34 cellular contexts compared by ENCODE assay signal in the genomic region with DNA sequence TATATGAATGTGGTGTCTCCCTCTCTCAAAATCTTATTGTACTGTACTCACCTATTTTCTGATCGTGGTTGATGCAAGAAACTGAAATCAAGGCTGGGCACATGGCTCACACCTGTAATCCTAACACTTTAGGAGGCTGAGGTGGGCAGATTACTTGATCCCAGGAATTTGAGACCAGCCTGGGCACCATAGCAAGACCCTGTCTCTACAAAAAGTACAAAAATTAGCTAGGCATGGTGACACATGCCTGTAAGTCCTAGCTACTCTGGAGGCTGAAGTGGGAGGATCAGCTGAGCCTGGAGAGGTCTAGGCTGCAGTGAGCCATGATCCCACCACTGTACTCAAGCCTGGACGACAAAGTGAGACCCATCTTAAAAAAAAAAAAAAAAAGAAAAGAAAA. TPM values are rescaled to one million over a fixed set of nuclear protein-coding genes. Genes with fewer than 3 reads are reported as not detected.
"Had no signal": no experiment of that assay in that cellular context is flagged by ENCODE, and none has a peak within 500 bp of the region (broad histone marks: within the 10 kb centered on the region; RNA-seq: fewer than 3 reads in every experiment).

No MANE protein-coding gene starts in this region.

- H3K36me3 Mint-ChIP-seq: activated CD4-positive, alpha-beta memory T cell treated with anti-CD3 and anti-CD28 coated beads for 36 hours; activated CD8-positive, alpha-beta memory T cell treated with anti-CD3 and anti-CD28 coated beads, Interleukin-2, amount 10 ng/mL, durations not matched to agents 7 days and 5 days; activated naive CD4-positive, alpha-beta T cell treated with anti-CD3 and anti-CD28 coated beads, Interleukin-2, amount 50 U/mL, for 24 hours; activated naive CD8-positive, alpha-beta T cell treated with anti-CD3 and anti-CD28 coated beads for 36 hours had no signal

- H3K27me3 ChIP-seq: adrenal gland, body of pancreas, gastrocnemius medialis had no signal

- H3K4me3 ChIP-seq: adrenal gland, body of pancreas, dorsolateral prefrontal cortex, esophagus muscularis mucosa, gastrocnemius medialis had no signal

- H3K27ac Mint-ChIP-seq: activated CD4-positive, alpha-beta memory T cell treated with anti-CD3 and anti-CD28 coated beads for 36 hours; activated CD4-positive, alpha-beta T cell treated with anti-CD3 and anti-CD28 coated beads for 36 hours; activated CD4-positive, alpha-beta T cell treated with anti-CD3 and anti-CD28 coated beads, Interleukin-2, amount 10 ng/mL, durations not matched to agents 24 days and 14 days; activated CD8-positive, alpha-beta memory T cell treated with anti-CD3 and anti-CD28 coated beads, Interleukin-2, amount 10 ng/mL, durations not matched to agents 7 days and 5 days; activated CD8-positive, alpha-beta T cell treated with anti-CD3 and anti-CD28 coated beads, Interleukin-2, amount 10 ng/mL, durations not matched to agents 7 days and 5 days; activated naive CD4-positive, alpha-beta T cell treated with anti-CD3 and anti-CD28 coated beads for 36 hours; activated naive CD4-positive, alpha-beta T cell treated with anti-CD3 and anti-CD28 coated beads, Interleukin-2, amount 50 U/mL, for 24 hours; activated naive CD8-positive, alpha-beta T cell treated with anti-CD3 and anti-CD28 coated beads for 36 hours; activated naive CD8-positive, alpha-beta T cell treated with anti-CD3 and anti-CD28 coated beads, Interleukin-2, amount 50 U/mL, for 24 hours; activated T-helper 1 cell treated with anti-CD3 and anti-CD28 coated beads, Interleukin-12 subunit alpha, Interleukin-12 subunit beta, Interleukin-2, Interleukin-4 antibody, amounts not matched to agents 30 ng/mL and 10 ng/mL and 1 ng/mL, durations not matched to agents 14 hours and 24 hours and 36 hours; activated T-helper 2 cell treated with anti-CD3 and anti-CD28 coated beads, Interferon-gamma antibody, Interleukin-2, Interleukin-4, amounts not matched to agents 10 μg/mL and 5 μg/mL and 100 μg/mL, durations not matched to agents 14 hours and 24 hours and 36 hours; dendritic cell treated with granulocyte-macrophage colony-stimulating factor and Interleukin-4, amounts not matched to agents 40 ng/mL and 50 ng/mL, for 4 days; endodermal cell; T-helper 17 cell; T-helper 2 cell treated with Interferon-gamma antibody and Interleukin-4, amounts not matched to agents 5 μg/mL and 100 μg/mL, for 36 hours had no signal

- H3K27me3 Mint-ChIP-seq: activated CD4-positive, alpha-beta memory T cell treated with anti-CD3 and anti-CD28 coated beads for 36 hours; activated CD4-positive, alpha-beta T cell treated with anti-CD3 and anti-CD28 coated beads for 36 hours; activated naive CD4-positive, alpha-beta T cell treated with anti-CD3 and anti-CD28 coated beads, Interleukin-2, amount 50 U/mL, for 24 hours; activated naive CD8-positive, alpha-beta T cell treated with anti-CD3 and anti-CD28 coated beads for 36 hours; activated naive CD8-positive, alpha-beta T cell treated with anti-CD3 and anti-CD28 coated beads, Interleukin-2, amount 50 U/mL, for 24 hours had no signal

- H3K4me3 Mint-ChIP-seq: activated CD4-positive, alpha-beta memory T cell treated with anti-CD3 and anti-CD28 coated beads for 36 hours; activated CD4-positive, alpha-beta T cell treated with anti-CD3 and anti-CD28 coated beads for 36 hours; activated CD4-positive, alpha-beta T cell treated with anti-CD3 and anti-CD28 coated beads, Interleukin-2, amount 10 ng/mL, durations not matched to agents 24 days and 14 days; activated CD8-positive, alpha-beta memory T cell treated with anti-CD3 and anti-CD28 coated beads, Interleukin-2, amount 10 ng/mL, durations not matched to agents 7 days and 5 days; activated CD8-positive, alpha-beta T cell treated with anti-CD3 and anti-CD28 coated beads, Interleukin-2, amount 10 ng/mL, durations not matched to agents 7 days and 5 days; activated naive CD4-positive, alpha-beta T cell treated with anti-CD3 and anti-CD28 coated beads for 36 hours; activated naive CD4-positive, alpha-beta T cell treated with anti-CD3 and anti-CD28 coated beads, Interleukin-2, amount 50 U/mL, for 24 hours; activated naive CD8-positive, alpha-beta T cell treated with anti-CD3 and anti-CD28 coated beads for 36 hours; activated naive CD8-positive, alpha-beta T cell treated with anti-CD3 and anti-CD28 coated beads, Interleukin-2, amount 50 U/mL, for 24 hours; activated T-helper 1 cell treated with anti-CD3 and anti-CD28 coated beads, Interleukin-12 subunit alpha, Interleukin-12 subunit beta, Interleukin-2, Interleukin-4 antibody, amounts not matched to agents 30 ng/mL and 10 ng/mL and 1 ng/mL, durations not matched to agents 14 hours and 24 hours and 36 hours; dendritic cell treated with granulocyte-macrophage colony-stimulating factor and Interleukin-4, amounts not matched to agents 40 ng/mL and 50 ng/mL, for 4 days; endodermal cell; T-helper 17 cell; T-helper 2 cell treated with Interferon-gamma antibody and Interleukin-4, amounts not matched to agents 5 μg/mL and 100 μg/mL, for 36 hours had no signal

- H3K36me3 ChIP-seq: adrenal gland, gastrocnemius medialis, WERI-Rb-1 had no signal

- H3K9me3 ChIP-seq: adrenal gland, body of pancreas, esophagus muscularis mucosa, gastrocnemius medialis had no signal

- DNase-seq: activated CD4-positive, alpha-beta memory T cell treated with anti-CD3 and anti-CD28 coated beads for 36 hours; activated CD4-positive, alpha-beta T cell treated with anti-CD3 and anti-CD28 coated beads for 36 hours; activated CD4-positive, alpha-beta T cell treated with anti-CD3 and anti-CD28 coated beads, Interleukin-2, amount 10 ng/mL, durations not matched to agents 24 days and 14 days; activated CD4-positive, CD25-positive, alpha-beta regulatory T cell; activated CD4-positive, CD25-positive, alpha-beta regulatory T cell treated with anti-CD3 and anti-CD28 coated beads, Interleukin-2, amount 50 U/mL, for 72 hours; activated CD8-positive, alpha-beta memory T cell treated with anti-CD3 and anti-CD28 coated beads, Interleukin-2, amount 50 U/mL, for 4 hours; activated CD8-positive, alpha-beta T cell treated with anti-CD3 and anti-CD28 coated beads, Interleukin-2, amount 10 ng/mL, durations not matched to agents 7 days and 5 days; activated naive CD4-positive, alpha-beta T cell treated with anti-CD3 and anti-CD28 coated beads for 36 hours; activated naive CD8-positive, alpha-beta T cell treated with anti-CD3 and anti-CD28 coated beads for 36 hours; activated naive CD8-positive, alpha-beta T cell treated with anti-CD3 and anti-CD28 coated beads, Interleukin-2, amount 50 U/mL, for 24 hours; activated T-cell treated with anti-CD3 and anti-CD28 coated beads, Interleukin-2, amount 50 U/mL, for 1 hour; amygdala; aorta; body of pancreas; caudate nucleus; effector memory CD4-positive, alpha-beta T cell; endodermal cell; foreskin keratinocyte; gastrocnemius medialis; glutamatergic neuron; T-helper 1 cell; T-helper 17 cell; T1000; WERI-Rb-1 had no signal

- ATAC-seq: activated CD4-positive, alpha-beta T cell treated with anti-CD3 and anti-CD28 coated beads for 36 hours; activated CD8-positive, alpha-beta memory T cell treated with anti-CD3 and anti-CD28 coated beads, Interleukin-2, amount 10 ng/mL, durations not matched to agents 7 days and 5 days; activated CD8-positive, alpha-beta T cell treated with anti-CD3 and anti-CD28 coated beads, Interleukin-2, amount 10 ng/mL, durations not matched to agents 7 days and 5 days; activated naive CD8-positive, alpha-beta T cell treated with anti-CD3 and anti-CD28 coated beads, Interleukin-2, amount 50 U/mL, for 24 hours; body of pancreas; foreskin keratinocyte; gastrocnemius medialis; T-helper 17 cell had no signal

- H3K4me1 Mint-ChIP-seq: activated CD4-positive, alpha-beta T cell treated with anti-CD3 and anti-CD28 coated beads for 36 hours; activated naive CD4-positive, alpha-beta T cell treated with anti-CD3 and anti-CD28 coated beads, Interleukin-2, amount 50 U/mL, for 24 hours had no signal

- H3K27ac ChIP-seq: adrenal gland, body of pancreas, dorsolateral prefrontal cortex, esophagus muscularis mucosa, foreskin keratinocyte, gastrocnemius medialis, WERI-Rb-1 had no signal

- H3K9me3 Mint-ChIP-seq: activated CD4-positive, alpha-beta memory T cell treated with anti-CD3 and anti-CD28 coated beads for 36 hours; activated CD4-positive, alpha-beta T cell treated with anti-CD3 and anti-CD28 coated beads, Interleukin-2, amount 10 ng/mL, durations not matched to agents 24 days and 14 days; activated naive CD4-positive, alpha-beta T cell treated with anti-CD3 and anti-CD28 coated beads for 36 hours; activated naive CD4-positive, alpha-beta T cell treated with anti-CD3 and anti-CD28 coated beads, Interleukin-2, amount 50 U/mL, for 24 hours; activated naive CD8-positive, alpha-beta T cell treated with anti-CD3 and anti-CD28 coated beads for 36 hours; activated naive CD8-positive, alpha-beta T cell treated with anti-CD3 and anti-CD28 coated beads, Interleukin-2, amount 50 U/mL, for 24 hours; activated T-helper 1 cell treated with anti-CD3 and anti-CD28 coated beads, Interleukin-12 subunit alpha, Interleukin-12 subunit beta, Interleukin-2, Interleukin-4 antibody, amounts not matched to agents 30 ng/mL and 10 ng/mL and 1 ng/mL, durations not matched to agents 14 hours and 24 hours and 36 hours; activated T-helper 2 cell treated with anti-CD3 and anti-CD28 coated beads, Interferon-gamma antibody, Interleukin-2, Interleukin-4, amounts not matched to agents 10 μg/mL and 5 μg/mL and 100 μg/mL, durations not matched to agents 14 hours and 24 hours and 36 hours; dendritic cell treated with granulocyte-macrophage colony-stimulating factor and Interleukin-4, amounts not matched to agents 40 ng/mL and 50 ng/mL, for 4 days; endodermal cell; T-helper 2 cell treated with Interferon-gamma antibody and Interleukin-4, amounts not matched to agents 5 μg/mL and 100 μg/mL, for 36 hours had no signal

RNA-seq across cellular contexts. Expression of a gene that starts 16.0 kb away (rescaled TPM):
- total RNA-seq: activated CD4-positive, alpha-beta memory T cell treated with anti-CD3 and anti-CD28 coated beads for 36 hours; activated CD4-positive, alpha-beta T cell treated with anti-CD3 and anti-CD28 coated beads for 36 hours; activated CD4-positive, alpha-beta T cell treated with anti-CD3 and anti-CD28 coated beads, Interleukin-2, amount 10 ng/mL, durations not matched to agents 24 days and 14 days; activated CD8-positive, alpha-beta memory T cell treated with anti-CD3 and anti-CD28 coated beads for 36 hours; activated CD8-positive, alpha-beta memory T cell treated with anti-CD3 and anti-CD28 coated beads, Interleukin-2, amount 10 ng/mL, durations not matched to agents 7 days and 5 days; activated CD8-positive, alpha-beta T cell treated with anti-CD3 and anti-CD28 coated beads, Interleukin-2, amount 10 ng/mL, durations not matched to agents 7 days and 5 days; activated naive CD4-positive, alpha-beta T cell treated with anti-CD3 and anti-CD28 coated beads for 36 hours; activated naive CD8-positive, alpha-beta T cell treated with anti-CD3 and anti-CD28 coated beads for 36 hours; activated T-helper 1 cell treated with anti-CD3 and anti-CD28 coated beads, Interleukin-12 subunit alpha, Interleukin-12 subunit beta, Interleukin-2, Interleukin-4 antibody, amounts not matched to agents 30 ng/mL and 10 ng/mL and 1 ng/mL, durations not matched to agents 14 hours and 24 hours and 36 hours; activated T-helper 2 cell treated with anti-CD3 and anti-CD28 coated beads, Interferon-gamma antibody, Interleukin-2, Interleukin-4, amounts not matched to agents 10 μg/mL and 5 μg/mL and 100 μg/mL, durations not matched to agents 14 hours and 24 hours and 36 hours had no signal

RNA-seq across cellular contexts. Expression of a gene that starts 17.0 kb away (rescaled TPM):
- total RNA-seq: activated CD4-positive, alpha-beta memory T cell treated with anti-CD3 and anti-CD28 coated beads for 36 hours; activated CD4-positive, alpha-beta T cell treated with anti-CD3 and anti-CD28 coated beads for 36 hours; activated CD8-positive, alpha-beta memory T cell treated with anti-CD3 and anti-CD28 coated beads for 36 hours; activated CD8-positive, alpha-beta memory T cell treated with anti-CD3 and anti-CD28 coated beads, Interleukin-2, amount 10 ng/mL, durations not matched to agents 7 days and 5 days; activated CD8-positive, alpha-beta T cell treated with anti-CD3 and anti-CD28 coated beads, Interleukin-2, amount 10 ng/mL, durations not matched to agents 7 days and 5 days; activated naive CD8-positive, alpha-beta T cell treated with anti-CD3 and anti-CD28 coated beads for 36 hours; activated T-helper 2 cell treated with anti-CD3 and anti-CD28 coated beads, Interferon-gamma antibody, Interleukin-2, Interleukin-4, amounts not matched to agents 10 μg/mL and 5 μg/mL and 100 μg/mL, durations not matched to agents 14 hours and 24 hours and 36 hours; T-helper 17 cell had no signal

RNA-seq across cellular contexts. Expression of a gene that starts 26.9 kb away (rescaled TPM):
- total RNA-seq: activated CD4-positive, alpha-beta memory T cell treated with anti-CD3 and anti-CD28 coated beads for 36 hours; activated CD4-positive, alpha-beta T cell treated with anti-CD3 and anti-CD28 coated beads for 36 hours; activated CD4-positive, alpha-beta T cell treated with anti-CD3 and anti-CD28 coated beads, Interleukin-2, amount 10 ng/mL, durations not matched to agents 24 days and 14 days; activated CD8-positive, alpha-beta memory T cell treated with anti-CD3 and anti-CD28 coated beads for 36 hours; activated CD8-positive, alpha-beta memory T cell treated with anti-CD3 and anti-CD28 coated beads, Interleukin-2, amount 10 ng/mL, durations not matched to agents 7 days and 5 days; activated CD8-positive, alpha-beta T cell treated with anti-CD3 and anti-CD28 coated beads, Interleukin-2, amount 10 ng/mL, durations not matched to agents 7 days and 5 days; activated naive CD4-positive, alpha-beta T cell treated with anti-CD3 and anti-CD28 coated beads for 36 hours; activated naive CD8-positive, alpha-beta T cell treated with anti-CD3 and anti-CD28 coated beads for 36 hours; activated T-helper 1 cell treated with anti-CD3 and anti-CD28 coated beads, Interleukin-12 subunit alpha, Interleukin-12 subunit beta, Interleukin-2, Interleukin-4 antibody, amounts not matched to agents 30 ng/mL and 10 ng/mL and 1 ng/mL, durations not matched to agents 14 hours and 24 hours and 36 hours; activated T-helper 2 cell treated with anti-CD3 and anti-CD28 coated beads, Interferon-gamma antibody, Interleukin-2, Interleukin-4, amounts not matched to agents 10 μg/mL and 5 μg/mL and 100 μg/mL, durations not matched to agents 14 hours and 24 hours and 36 hours had no signal
